In the genomic region with DNA sequence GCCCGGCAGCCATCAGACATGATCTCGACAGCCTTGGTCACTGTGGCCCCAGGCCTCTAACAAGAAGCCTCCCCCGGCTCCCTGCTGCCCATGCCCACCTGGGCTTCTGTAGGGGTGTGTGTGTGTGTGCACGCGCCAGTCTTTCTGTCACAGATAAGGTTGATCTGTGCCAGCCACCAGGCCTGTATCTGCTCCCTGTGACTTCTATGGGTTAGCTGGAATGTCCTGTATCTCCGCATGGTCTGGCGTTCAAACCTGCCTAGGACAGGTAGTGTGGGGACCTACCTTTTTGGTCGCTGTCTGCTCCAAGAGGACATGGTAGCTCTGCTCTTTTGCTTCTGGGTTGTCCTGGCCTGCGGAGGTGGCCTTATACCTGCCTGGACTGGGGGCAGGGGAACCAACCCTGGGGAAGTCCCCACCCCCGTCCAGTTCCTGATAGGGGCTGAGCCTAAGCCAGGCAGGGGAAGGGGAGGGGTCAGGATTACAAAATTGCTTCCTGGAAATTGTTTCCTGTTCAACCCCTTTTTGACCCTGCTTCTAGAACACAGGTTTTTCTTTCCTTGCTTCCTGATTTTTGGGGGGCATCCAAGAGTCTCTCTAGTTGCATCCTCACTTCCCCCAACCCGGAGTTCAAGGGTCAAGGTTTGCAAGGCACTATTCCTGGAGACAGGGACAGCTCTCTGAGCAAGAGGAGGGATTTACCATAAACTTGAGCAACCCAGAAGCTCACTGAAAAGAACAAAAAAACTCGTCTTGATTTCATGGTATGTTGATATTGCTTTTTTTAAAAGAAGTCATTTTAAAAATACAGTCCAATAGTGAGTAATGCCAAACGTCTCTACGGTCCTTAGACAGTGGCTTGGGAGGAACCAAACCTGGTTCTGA, we compare ENCODE assay signal across 8 cellular contexts. TPM values are rescaled to one million over a fixed set of nuclear protein-coding genes. Genes with fewer than 3 reads are reported as not detected.
DNase-seq lines count a peak whose midpoint lies in the region; ATAC-seq and TF ChIP-seq lines count a peak whose summit lies in the region.

A gene with protein sequence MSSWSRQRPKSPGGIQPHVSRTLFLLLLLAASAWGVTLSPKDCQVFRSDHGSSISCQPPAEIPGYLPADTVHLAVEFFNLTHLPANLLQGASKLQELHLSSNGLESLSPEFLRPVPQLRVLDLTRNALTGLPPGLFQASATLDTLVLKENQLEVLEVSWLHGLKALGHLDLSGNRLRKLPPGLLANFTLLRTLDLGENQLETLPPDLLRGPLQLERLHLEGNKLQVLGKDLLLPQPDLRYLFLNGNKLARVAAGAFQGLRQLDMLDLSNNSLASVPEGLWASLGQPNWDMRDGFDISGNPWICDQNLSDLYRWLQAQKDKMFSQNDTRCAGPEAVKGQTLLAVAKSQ (minus strand): TSS at position 340 of the 885 bp plus-strand sequence. CDS start 23 bp downstream, at position 317.

- TF ChIP-seq RAD21 in liver (IDR thresholded peaks at IDR 0.05): peak; percentile 45 to 52

- H3K27ac Mint-ChIP-seq in activated CD8-positive, alpha-beta T cell treated with anti-CD3 and anti-CD28 coated beads for 36 hours: no peak within 1 kb of the TSS

- H3K36me3 ChIP-seq in liver (ENCODE audit: control insufficient read depth in 4 of 4, insufficient read depth in 3 of 4, low read depth in 1 of 4, low read length in 3 of 4) (peaks cover 0 to 2% (median 0%) of the 10 kb centered on the region in 4 donors), esophagus muscularis mucosa (no peaks in the 10 kb centered on the region)

- ATAC-seq in activated CD8-positive, alpha-beta T cell treated with anti-CD3 and anti-CD28 coated beads for 36 hours: peak; percentile 71

- no peaks in the 10 kb centered on the region for H3K36me3 Mint-ChIP-seq in activated CD8-positive, alpha-beta T cell treated with anti-CD3 and anti-CD28 coated beads for 36 hours (ENCODE audit: low read depth)

- H3K9me3 ChIP-seq in liver (ENCODE audit: control insufficient read depth in 4 of 4, low read length in 3 of 4) (no peaks in the 10 kb centered on the region), esophagus muscularis mucosa (peaks cover 0 to 8% (median 3%) of the 10 kb centered on the region in 4 donors)

- H3K27me3 Mint-ChIP-seq in activated CD8-positive, alpha-beta T cell treated with anti-CD3 and anti-CD28 coated beads for 36 hours: peaks cover 5% of the 10 kb centered on the region

- no peaks in the 10 kb centered on the region for H3K27me3 ChIP-seq in liver (ENCODE audit: control insufficient read depth in 4 of 4, insufficient read depth in 4 of 4, low read length in 3 of 4)
- H3K27me3 ChIP-seq in esophagus muscularis mucosa: peaks cover 0 to 24% (median 0%) of the 10 kb centered on the region in 4 donors

- no peak for TF ChIP-seq CTCF in activated CD8-positive, alpha-beta T cell treated with anti-CD3 and anti-CD28 coated beads for 36 hours (IDR thresholded peaks at IDR 0.05)
- no peak for TF ChIP-seq CTCF in liver (IDR thresholded peaks at IDR 0.05; ENCODE audit: low read depth, low read length, missing input control)
- no peak for TF ChIP-seq CTCF in esophagus muscularis mucosa (IDR thresholded peaks at IDR 0.05)

- peaks cover 1% of the 10 kb centered on the region for H3K9me3 Mint-ChIP-seq in activated CD8-positive, alpha-beta T cell treated with anti-CD3 and anti-CD28 coated beads for 36 hours

- no peak for TF ChIP-seq EP300 in esophagus muscularis mucosa (IDR thresholded peaks at IDR 0.05)

- H3K4me3 ChIP-seq in liver (ENCODE audit: low read depth in 1 of 3, low read length in 3 of 3) (peak within 1 kb of the TSS; percentile 77 to 93 (median 85)), esophagus muscularis mucosa (no peak within 1 kb of the TSS)

- H3K9ac ChIP-seq in liver (ENCODE audit: low read depth in 1 of 2, low read length in 2 of 2): peak within 1 kb of the TSS; percentile 80 to 87

- 17% methylated on average over 14 of the region's 14 CpGs for WGBS in liver
- 32% methylated on average over 5 of the region's 14 CpGs for WGBS in esophagus muscularis mucosa

- intact Hi-C loops in activated CD8-positive, alpha-beta T cell treated with anti-CD3 and anti-CD28 coated beads for 36 hours (cut with micrococcal nuclease): no loop called here
- intact Hi-C loops in esophagus muscularis mucosa (cut with DNase I): no loop called here

- POLR2A ChIA-PET in activated CD8-positive, alpha-beta T cell treated with anti-CD3 and anti-CD28 coated beads for 36 hours (lab: Charles Lee): interaction anchor here (1.0 to 1.8 kb wide), 2 partner anchors 66 to 125 kb away, joined by 3 to 4 read pairs; no protein-coding TSS in a partner anchor

- peak; percentile 35 for DNase-seq in stimulated activated CD4-positive, alpha-beta T cell treated with anti-CD3 and anti-CD28 coated beads, Interleukin-15, amount 100 ng/mL, for 24 hours
- no peak for DNase-seq in stimulated activated CD4-positive, alpha-beta T cell treated with anti-CD3 and anti-CD28 coated beads, Interleukin-4, amount 100 ng/mL, for 1 hour
- DNase-seq in activated CD8-positive, alpha-beta T cell treated with anti-CD3 and anti-CD28 coated beads for 36 hours: peak; percentile 45
- DNase-seq in esophagus muscularis mucosa (ENCODE audit: extremely low spot score): no peak
- DNase-seq in amygdala (lab: John Stamatoyannopoulos, UW): no peak
- no peak for DNase-seq in putamen (ENCODE audit: low spot score)
- no peak for DNase-seq in NCI-H69 (lab: John Stamatoyannopoulos, UW)

- peaks cover 9 to 27% (median 20%) of the 10 kb centered on the region in 4 donors for H3K4me1 ChIP-seq in liver (ENCODE audit: control insufficient read depth in 4 of 4, insufficient read depth in 4 of 4, low read length in 3 of 4)
- peaks cover 8 to 15% (median 12%) of the 10 kb centered on the region in 4 donors for H3K4me1 ChIP-seq in esophagus muscularis mucosa

- peak within 1 kb of the TSS; percentile 32 for H3K4me3 Mint-ChIP-seq in activated CD8-positive, alpha-beta T cell treated with anti-CD3 and anti-CD28 coated beads for 36 hours

- peaks cover 11% of the 10 kb centered on the region for H3K4me1 Mint-ChIP-seq in activated CD8-positive, alpha-beta T cell treated with anti-CD3 and anti-CD28 coated beads for 36 hours (ENCODE audit: low read depth)

- H3K27ac ChIP-seq in liver (ENCODE audit: low read depth in 1 of 2, low read length in 2 of 2) (peak within 1 kb of the TSS; percentile 75 to 85), esophagus muscularis mucosa (replicated peaks in 1 of 4) (peak within 1 kb of the TSS in 2 of 4 donors; percentile 15 to 21)

- CTCF ChIA-PET in activated CD8-positive, alpha-beta T cell treated with anti-CD3 and anti-CD28 coated beads for 36 hours (lab: Charles Lee): interaction anchor here (0.9 to 4.5 kb wide), 3 partner anchors 13 to 97 kb away, joined by 3 to 28 read pairs (median 5); no protein-coding TSS in a partner anchor

- TF ChIP-seq POLR2A in esophagus muscularis mucosa (IDR thresholded peaks at IDR 0.05; ENCODE audit: low read depth): no peak

TF ChIP-seq in liver, 16 proteins besides CTCF, POLR2A, EP300 and RAD21 (continues in another document):
- TF ChIP-seq, protein P1, sequence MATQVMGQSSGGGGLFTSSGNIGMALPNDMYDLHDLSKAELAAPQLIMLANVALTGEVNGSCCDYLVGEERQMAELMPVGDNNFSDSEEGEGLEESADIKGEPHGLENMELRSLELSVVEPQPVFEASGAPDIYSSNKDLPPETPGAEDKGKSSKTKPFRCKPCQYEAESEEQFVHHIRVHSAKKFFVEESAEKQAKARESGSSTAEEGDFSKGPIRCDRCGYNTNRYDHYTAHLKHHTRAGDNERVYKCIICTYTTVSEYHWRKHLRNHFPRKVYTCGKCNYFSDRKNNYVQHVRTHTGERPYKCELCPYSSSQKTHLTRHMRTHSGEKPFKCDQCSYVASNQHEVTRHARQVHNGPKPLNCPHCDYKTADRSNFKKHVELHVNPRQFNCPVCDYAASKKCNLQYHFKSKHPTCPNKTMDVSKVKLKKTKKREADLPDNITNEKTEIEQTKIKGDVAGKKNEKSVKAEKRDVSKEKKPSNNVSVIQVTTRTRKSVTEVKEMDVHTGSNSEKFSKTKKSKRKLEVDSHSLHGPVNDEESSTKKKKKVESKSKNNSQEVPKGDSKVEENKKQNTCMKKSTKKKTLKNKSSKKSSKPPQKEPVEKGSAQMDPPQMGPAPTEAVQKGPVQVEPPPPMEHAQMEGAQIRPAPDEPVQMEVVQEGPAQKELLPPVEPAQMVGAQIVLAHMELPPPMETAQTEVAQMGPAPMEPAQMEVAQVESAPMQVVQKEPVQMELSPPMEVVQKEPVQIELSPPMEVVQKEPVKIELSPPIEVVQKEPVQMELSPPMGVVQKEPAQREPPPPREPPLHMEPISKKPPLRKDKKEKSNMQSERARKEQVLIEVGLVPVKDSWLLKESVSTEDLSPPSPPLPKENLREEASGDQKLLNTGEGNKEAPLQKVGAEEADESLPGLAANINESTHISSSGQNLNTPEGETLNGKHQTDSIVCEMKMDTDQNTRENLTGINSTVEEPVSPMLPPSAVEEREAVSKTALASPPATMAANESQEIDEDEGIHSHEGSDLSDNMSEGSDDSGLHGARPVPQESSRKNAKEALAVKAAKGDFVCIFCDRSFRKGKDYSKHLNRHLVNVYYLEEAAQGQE (IDR thresholded peaks at IDR 0.05): peak; percentile 90
- TF ChIP-seq, protein P2, sequence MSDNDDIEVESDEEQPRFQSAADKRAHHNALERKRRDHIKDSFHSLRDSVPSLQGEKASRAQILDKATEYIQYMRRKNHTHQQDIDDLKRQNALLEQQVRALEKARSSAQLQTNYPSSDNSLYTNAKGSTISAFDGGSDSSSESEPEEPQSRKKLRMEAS (IDR thresholded peaks at IDR 0.05): peak; percentile 100
- TF ChIP-seq JUND (IDR thresholded peaks at IDR 0.05) (peak; percentile 88 to 91), HNF4A (conservative IDR thresholded peaks at IDR 0.05) (peak; percentile 94 to 95), SP1 (IDR thresholded peaks at IDR 0.05) (peak; percentile 99), FOXA2 (IDR thresholded peaks at IDR 0.05) (peak; percentile 7), RXRA (IDR thresholded peaks at IDR 0.05) (peak; percentile 98)

RNA-seq across cellular contexts. Expression of the gene that starts here (rescaled TPM):
- under 1 TPM in 1 of 2 experiments, not detected in 1; 0.09 TPM for total RNA-seq in activated CD8-positive, alpha-beta T cell treated with anti-CD3 and anti-CD28 coated beads for 36 hours
- total RNA-seq in liver: 100 to 1,000 TPM in 1 of 2 donors, 10 to 100 TPM in 1; 57.8 to 581 TPM
- polyA plus RNA-seq in liver: 1,000 to 10,000 TPM in 1 of 2 donors, 100 to 1,000 TPM in 1; 741 to 1,122 TPM
- total RNA-seq in esophagus muscularis mucosa: 1 to 10 TPM in 2 of 4 donors, under 1 TPM in 2; 0.17 to 9.4 (median 0.79) TPM

Comparison
In these comparisons a context has a peak if more than half of its experiments do, and no peak if none do; other contexts are left out.
1. RNA of the gene that starts here (total RNA-seq): 57.8 to 581 TPM in liver; 0.17 to 9.4 TPM in esophagus muscularis mucosa and 0.09 TPM in activated CD8-positive, alpha-beta T cell treated with anti-CD3 and anti-CD28 coated beads for 36 hours; every median in the first group is over 4 times any median in the second.
2. Peak in DNase-seq and ATAC-seq in activated CD8-positive, alpha-beta T cell treated with anti-CD3 and anti-CD28 coated beads for 36 hours; RNA of the gene not detected or under 1 TPM.
3. H3K4me3 ChIP-seq: peak in liver (3 of 3); none in esophagus muscularis mucosa (0 of 4).